20 cellular contexts compared by ENCODE assay signal in the genomic region with DNA sequence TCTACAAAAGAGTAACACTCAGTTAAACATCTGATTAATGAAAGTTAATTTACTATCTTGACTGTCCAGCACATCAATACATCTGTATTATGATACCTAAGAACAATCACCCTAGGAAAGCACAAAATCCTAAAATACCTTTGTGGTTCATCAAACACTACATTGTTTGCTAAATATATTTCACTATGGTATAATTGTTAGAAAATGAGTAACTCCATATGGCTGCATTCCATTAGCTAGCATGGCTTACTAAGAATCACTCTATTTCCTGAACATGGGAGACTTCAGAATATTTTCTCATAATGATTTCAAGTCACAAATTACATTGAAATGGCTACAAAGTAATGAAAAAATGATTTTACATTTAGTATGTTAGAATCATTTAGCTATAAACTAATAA. TPM values are rescaled to one million over a fixed set of nuclear protein-coding genes. Genes with fewer than 3 reads are reported as not detected.
DNase-seq lines count a peak whose midpoint lies in the region; ATAC-seq and TF ChIP-seq lines count a peak whose summit lies in the region.
"Had no signal": no experiment of that assay in that cellular context is flagged by ENCODE, and none has a peak within 500 bp of the region (broad histone marks: within the 10 kb centered on the region; RNA-seq: fewer than 3 reads in every experiment).

No MANE protein-coding gene starts in this region.

- no peak overlapping the region for H2AK5ac ChIP-seq in IMR-90 (ENCODE audit: low read depth, low read length)

- no peak overlapping the region for H4K91ac ChIP-seq in IMR-90 (ENCODE audit: insufficient read depth, low read depth, low read length)

- no peaks in the 10 kb centered on the region for H3K4me1 ChIP-seq in IMR-90 (ENCODE audit: control insufficient read depth, insufficient read depth, low read length)
- H3K4me1 ChIP-seq in smooth muscle cell (ENCODE audit: low read depth): no peaks in the 10 kb centered on the region
- H3K4me1 ChIP-seq: adrenal gland, left lung, psoas muscle, upper lobe of right lung had no signal

- H2AFZ ChIP-seq in IMR-90 (replicated peaks; ENCODE audit: low read length, poor library complexity) (no peak overlapping the region), smooth muscle cell (ENCODE audit: low read depth) (no peak overlapping the region)

- no peak overlapping the region for H3K4ac ChIP-seq in IMR-90 (ENCODE audit: low read depth, low read length)

- no peak for TF ChIP-seq POLR2A in IMR-90 (IDR thresholded peaks at IDR 0.05; ENCODE audit: low read depth, low read length)

- TF ChIP-seq CTCF in IMR-90 (conservative IDR thresholded peaks at IDR 0.05; ENCODE audit: low read depth, low read length) (no peak), choroid plexus epithelial cell (conservative IDR thresholded peaks at IDR 0.05; ENCODE audit: low read depth, low read length) (no peak), smooth muscle cell (IDR thresholded peaks at IDR 0.05; ENCODE audit: borderline replicate concordance, insufficient read depth, poor library complexity, severe bottlenecking) (no peak)

- H3K56ac ChIP-seq in IMR-90 (ENCODE audit: extremely low read depth, insufficient read depth, low read length): no peak overlapping the region

- CTCF ChIA-PET in IMR-90 (lab: Yijun Ruan, JAX): no interaction called here

- H3K27me3 ChIP-seq in IMR-90 (ENCODE audit: control insufficient read depth, insufficient read depth, low read length): no peaks in the 10 kb centered on the region
- no peaks in the 10 kb centered on the region for H3K27me3 ChIP-seq in smooth muscle cell (ENCODE audit: low read depth)
- H3K27me3 ChIP-seq: adrenal gland, left lung, upper lobe of right lung had no signal

- no peaks in the 10 kb centered on the region for H3K79me1 ChIP-seq in IMR-90 (ENCODE audit: low read depth in 1 of 2, low read length in 2 of 2)

- POLR2A ChIA-PET in IMR-90 (lab: Charles Lee; ENCODE audit: unreplicated experiment): no interaction called here

- H3K23ac ChIP-seq in IMR-90 (ENCODE audit: low read depth, low read length): no peak overlapping the region

- no peak overlapping the region for H2AK9ac ChIP-seq in IMR-90 (replicated peaks; ENCODE audit: low read depth, low read length, poor library complexity)

- no peaks in the 10 kb centered on the region for H3F3A ChIP-seq in smooth muscle cell (ENCODE audit: low read depth)

- DNase-seq in AG08395 (ENCODE audit: low spot score) (peak; percentile 46), IMR-90 (peak; percentile 65), choroid plexus epithelial cell (ENCODE audit: low read depth) (peak; percentile 26), hepatic stellate cell (ENCODE audit: low spot score) (peak; percentile 3), NOMO-1 (lab: John Stamatoyannopoulos, UW; ENCODE audit: unreplicated experiment in 2 of 2) (no peak), smooth muscle cell (lab: John Stamatoyannopoulos, UW; ENCODE audit: unreplicated experiment) (no peak), Ammon's horn (ENCODE audit: low spot score) (no peak)
- no peak for DNase-seq in stimulated activated CD4-positive, alpha-beta T cell treated with anti-CD3 and anti-CD28 coated beads, Interleukin-1b, Interleukin-23, amount 100 ng/mL, for 48 hours
- DNase-seq: ACHN; activated CD4-positive, alpha-beta T cell treated with anti-CD3 and anti-CD28 coated beads, Interleukin-2, amount 50 U/mL, for 1 hour; activated CD8-positive, alpha-beta memory T cell treated with anti-CD3 and anti-CD28 coated beads, Interleukin-2, amount 50 U/mL, for 48 hours; activated effector memory CD4-positive, alpha-beta T cell treated with anti-CD3 and anti-CD28 coated beads, Interleukin-2, amount 50 U/mL, for 16 hours; adrenal gland; CD8-positive, alpha-beta memory T cell; left lung; NCI-H1417; OCI-M1; psoas muscle; stimulated activated CD4-positive, alpha-beta T cell treated with anti-CD3 and anti-CD28 coated beads, Interleukin-4, amount 100 ng/mL, for 4 hours; upper lobe of right lung had no signal

- in situ Hi-C loops in IMR-90 (cut with MboI; ENCODE audit: low sequenced_read_pairs): no loop called here

- no peak overlapping the region for H2BK120ac ChIP-seq in IMR-90 (ENCODE audit: low read depth, low read length)

- BruUV-seq in IMR-90 (replicated peaks; lab: Mats Ljungman, UMichigan): no TSS peak

- H4K5ac ChIP-seq in IMR-90 (ENCODE audit: low read depth, low read length): no peak overlapping the region

- H4K8ac ChIP-seq in IMR-90 (ENCODE audit: low read depth in 2 of 2, low read length in 2 of 2): no peak overlapping the region

- H3K9ac ChIP-seq in IMR-90 (ENCODE audit: low read depth, low read length) (no peak overlapping the region), smooth muscle cell (ENCODE audit: low read depth) (no peak overlapping the region)

- no peaks in the 10 kb centered on the region for H3K9me1 ChIP-seq in IMR-90 (ENCODE audit: insufficient read depth, low read length)

- H3K4me3 ChIP-seq in IMR-90 (ENCODE audit: insufficient read depth, low read depth, low read length) (no peak overlapping the region), choroid plexus epithelial cell (ENCODE audit: low read depth, low read length) (no peak overlapping the region), smooth muscle cell (no peak overlapping the region)
- H3K4me3 ChIP-seq: adrenal gland, left lung, psoas muscle, upper lobe of right lung had no signal

- peak overlapping the region; percentile 39 for H2BK5ac ChIP-seq in IMR-90 (ENCODE audit: low read depth, low read length, poor library complexity, severe bottlenecking)

- no peak overlapping the region; the same call in 1 of the 2 replicates for H3K14ac ChIP-seq in IMR-90 (replicated peaks; ENCODE audit: low read depth, low read length)

- peaks cover 11% of the 10 kb centered on the region for H3K36me3 ChIP-seq in IMR-90 (ENCODE audit: control insufficient read depth, insufficient read depth, low read length)
- peaks cover 18% of the 10 kb centered on the region for H3K36me3 ChIP-seq in smooth muscle cell (ENCODE audit: low read depth)

- no peak overlapping the region for H3K18ac ChIP-seq in IMR-90 (ENCODE audit: low read depth, low read length)

- H2BK20ac ChIP-seq in IMR-90 (ENCODE audit: low read depth, low read length): no peak overlapping the region

- H4K20me1 ChIP-seq in IMR-90 (ENCODE audit: insufficient read depth, low read length) (no peaks in the 10 kb centered on the region), smooth muscle cell (ENCODE audit: low read depth) (no peaks in the 10 kb centered on the region)

- ATAC-seq in IMR-90 (ENCODE audit: low read depth): peak; percentile 85
- ATAC-seq: left lung, psoas muscle, upper lobe of right lung had no signal

- no peak overlapping the region for H2BK15ac ChIP-seq in IMR-90 (ENCODE audit: low read depth, low read length)

- TF ChIP-seq RAD21 in IMR-90 (IDR thresholded peaks at IDR 0.05; ENCODE audit: low read length): no peak

- intact Hi-C loops in IMR-90 (cut with micrococcal nuclease): loop anchor here (5.0 kb wide), 1 partner anchor 37 kb away; no protein-coding TSS in a partner anchor

- H3K79me2 ChIP-seq in smooth muscle cell (ENCODE audit: low read depth): no peaks in the 10 kb centered on the region

- H3K27ac ChIP-seq in IMR-90 (ENCODE audit: insufficient read depth, low read length) (no peak overlapping the region), smooth muscle cell (ENCODE audit: low read depth) (no peak overlapping the region)
- H3K27ac ChIP-seq: adrenal gland, left lung, psoas muscle, upper lobe of right lung had no signal

- no peak overlapping the region; the same call in 1 of the 2 replicates for H3K4me2 ChIP-seq in IMR-90 (ENCODE audit: low read depth, low read length)
- H3K4me2 ChIP-seq in smooth muscle cell: no peak overlapping the region

- dilution Hi-C loops in IMR-90 (cut with HindIII; ENCODE audit: low sequenced_read_pairs, unreplicated experiment): no loop called here

- H3K9me3 ChIP-seq in IMR-90 (ENCODE audit: control insufficient read depth, insufficient read depth, low read length) (no peaks in the 10 kb centered on the region), smooth muscle cell (replicated peaks; ENCODE audit: low read depth) (no peaks in the 10 kb centered on the region)
- H3K9me3 ChIP-seq: left lung, psoas muscle, upper lobe of right lung had no signal

TF ChIP-seq in IMR-90, 13 proteins besides CTCF, POLR2A, EP300 and RAD21:
- no peak for TF ChIP-seq BHLHE40 (IDR thresholded peaks at IDR 0.05; ENCODE audit: low read depth, low read length)

RNA-seq across cellular contexts. Expression of a gene that starts 12.5 kb away (rescaled TPM):
- total RNA-seq in IMR-90 (2012; rRNA removed): 21.9 and 25.3 TPM in 2 replicates
- polyA plus RNA-seq in IMR-90 (2012; rRNA removed): 8.6 and 11.0 TPM in 2 replicates
- polyA plus RNA-seq in IMR-90 (2012; cell fraction: cytosol; rRNA removed): 1.4 and 2.6 TPM in 2 replicates
- polyA plus RNA-seq in IMR-90 (2012; cell fraction: nucleus; rRNA removed; ENCODE audit: low replicate concordance): 1.0 and 8.2 TPM in 2 replicates
- total RNA-seq in smooth muscle cell: 33.4 and 40.1 TPM in 2 replicates
- 17.2 and 18.3 TPM in 2 replicates for polyA plus RNA-seq in smooth muscle cell

RNA-seq across cellular contexts. Expression of a gene that starts 12.7 kb away (rescaled TPM):
- total RNA-seq in IMR-90 (2012; rRNA removed): 2.7 and 4.2 TPM in 2 replicates
- polyA plus RNA-seq in IMR-90 (2012; rRNA removed): 0.80 and 0.82 TPM in 2 replicates
- polyA plus RNA-seq in IMR-90 (2012; cell fraction: cytosol; rRNA removed): 0.11 and 0.18 TPM in 2 replicates
- 0.14 and 2.0 TPM in 2 replicates for polyA plus RNA-seq in IMR-90 (2012; cell fraction: nucleus; rRNA removed; ENCODE audit: low replicate concordance)
- total RNA-seq in smooth muscle cell: 11.2 and 16.2 TPM in 2 replicates
- polyA plus RNA-seq in smooth muscle cell: 1.7 and 2.4 TPM in 2 replicates

Comparison
In these comparisons a context has a peak if more than half of its experiments do, and no peak if none do; other contexts are left out.
1. DNase-seq: peak in AG08395 (single experiment), IMR-90 (single experiment), choroid plexus epithelial cell (single experiment) and hepatic stellate cell (single experiment); none in NOMO-1 (0 of 2), stimulated activated CD4-positive, alpha-beta T cell treated with anti-CD3 and anti-CD28 coated beads, Interleukin-1b, Interleukin-23, amount 100 ng/mL, for 48 hours (single experiment), smooth muscle cell (single experiment) and Ammon's horn (single experiment).